Comparison of ENCODE assay signal across 8 cellular contexts in the genomic region with DNA sequence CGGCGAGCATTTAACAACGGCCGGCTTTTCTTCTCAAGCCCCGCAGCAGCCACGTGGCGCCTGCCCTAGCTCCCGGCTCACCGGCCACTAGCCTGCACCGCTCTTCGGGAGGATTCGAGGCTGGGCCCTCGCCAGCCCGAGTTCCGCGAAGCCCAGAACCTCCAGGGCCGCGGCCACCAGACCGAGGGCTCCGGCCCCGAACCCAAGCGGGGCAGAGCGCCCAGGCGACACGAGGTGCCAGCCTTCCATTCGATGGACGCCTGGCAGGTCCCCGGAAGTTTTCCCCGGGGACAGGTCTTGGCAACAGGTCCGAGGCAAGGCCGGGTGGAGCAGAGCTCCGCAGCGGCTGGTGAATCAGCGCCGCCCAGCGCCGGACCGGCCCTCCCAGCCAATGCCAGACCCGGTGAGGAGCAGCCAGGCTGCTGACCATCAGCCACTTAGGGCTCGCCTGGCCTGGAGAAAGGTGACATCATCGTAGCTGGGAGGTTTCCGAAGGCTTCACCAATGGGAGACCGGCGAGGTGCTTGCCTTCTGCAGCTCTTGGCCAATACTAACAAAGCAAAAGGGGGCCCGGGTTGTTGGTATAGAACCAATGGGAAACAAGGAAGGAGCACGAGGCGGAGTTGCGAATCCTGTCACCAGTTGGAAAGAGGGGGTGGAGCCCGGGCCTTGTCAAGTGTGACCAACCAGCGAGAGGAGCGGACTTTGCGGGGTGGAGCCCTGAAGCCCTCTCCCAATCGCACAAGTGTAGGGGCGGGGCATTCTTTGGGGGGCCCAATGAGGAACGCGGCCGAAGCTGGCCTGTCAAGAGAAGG.
A peak's percentile ranks its signal among the peaks of the same experiment; 100 is the strongest.
DNase-seq lines count a peak whose midpoint lies in the region; ATAC-seq lines count a peak whose summit lies in the region.

No MANE protein-coding gene starts in this region.

- no peaks in the 10 kb centered on the region for H3K9me3 ChIP-seq in effector memory CD4-positive, alpha-beta T cell (ENCODE audit: control insufficient read depth, low read length)

- H3K4me1 ChIP-seq in effector memory CD4-positive, alpha-beta T cell (ENCODE audit: control insufficient read depth, insufficient read depth, low read length, poor library complexity, severe bottlenecking) = peaks cover 14% of the 10 kb centered on the region

- peak overlapping the region; percentile 94 for H3K27ac ChIP-seq in effector memory CD4-positive, alpha-beta T cell (ENCODE audit: insufficient read depth, low read length, poor library complexity, severe bottlenecking)

- H3K4me3 ChIP-seq in effector memory CD4-positive, alpha-beta T cell (ENCODE audit: insufficient read depth, low read depth, low read length, poor library complexity, severe bottlenecking) = peak overlapping the region; percentile 98

- peak; percentile 88 for ATAC-seq in GM19467 (IDR thresholded peaks at IDR 0.05; ENCODE audit: unreplicated experiment)

- peak; percentile 99 for DNase-seq in COLO668 (lab: John Stamatoyannopoulos, UW; ENCODE audit: unreplicated experiment)
- DNase-seq in HS-27A (ENCODE audit: low read depth) = peak; percentile 97
- DNase-seq in NK-92 (lab: John Stamatoyannopoulos, UW; ENCODE audit: unreplicated experiment) = peak; percentile 99
- DNase-seq in activated CD8-positive, alpha-beta memory T cell treated with anti-CD3 and anti-CD28 coated beads for 4 hours (ENCODE audit: low read depth in 2 of 2) = peak; percentile 99 to 100
- DNase-seq in effector memory CD4-positive, alpha-beta T cell = peak; percentile 99 to 100 (median 100)
- DNase-seq in medulla oblongata (ENCODE audit: extremely low spot score) = peak; percentile 100
- peak; percentile 100 for DNase-seq in stimulated activated CD8-positive, alpha-beta memory T cell treated with anti-CD3 and anti-CD28 coated beads, Interleukin-12 subunit alpha, Interleukin-12 subunit beta, amount 100 ng/mL, for 1 hour (ENCODE audit: low read depth)

- peaks cover 12% of the 10 kb centered on the region for H3K36me3 ChIP-seq in effector memory CD4-positive, alpha-beta T cell (ENCODE audit: control insufficient read depth, insufficient read depth, low read length)

- no peaks in the 10 kb centered on the region for H3K27me3 ChIP-seq in effector memory CD4-positive, alpha-beta T cell (replicated peaks; ENCODE audit: control insufficient read depth, insufficient read depth, low read length, poor library complexity, severe bottlenecking)

Comparison
In these comparisons a context has a peak if more than half of its experiments do, and no peak if none do; other contexts are left out.
1. Peak in every context shown above with its lines: DNase-seq, ATAC-seq, H3K4me3 ChIP-seq and H3K27ac ChIP-seq.